Comparison of ENCODE assay signal across 1 cellular context in genomic region chr19:53365899-53366493, GRCh38.
TF ChIP-seq lines count a peak whose summit lies in the region.

No MANE protein-coding gene starts in this region.

TF ChIP-seq in GM12878, 131 proteins besides CTCF, POLR2A, EP300 and RAD21:
- TF ChIP-seq, protein P1, sequence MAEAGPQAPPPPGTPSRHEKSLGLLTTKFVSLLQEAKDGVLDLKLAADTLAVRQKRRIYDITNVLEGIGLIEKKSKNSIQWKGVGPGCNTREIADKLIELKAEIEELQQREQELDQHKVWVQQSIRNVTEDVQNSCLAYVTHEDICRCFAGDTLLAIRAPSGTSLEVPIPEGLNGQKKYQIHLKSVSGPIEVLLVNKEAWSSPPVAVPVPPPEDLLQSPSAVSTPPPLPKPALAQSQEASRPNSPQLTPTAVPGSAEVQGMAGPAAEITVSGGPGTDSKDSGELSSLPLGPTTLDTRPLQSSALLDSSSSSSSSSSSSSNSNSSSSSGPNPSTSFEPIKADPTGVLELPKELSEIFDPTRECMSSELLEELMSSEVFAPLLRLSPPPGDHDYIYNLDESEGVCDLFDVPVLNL (IDR thresholded peaks at IDR 0.05; ENCODE audit: low read depth, low read length): peak; percentile 85
- TF ChIP-seq BMI1 (IDR thresholded peaks at IDR 0.05; ENCODE audit: borderline replicate concordance): no peak
- TF ChIP-seq NKRF (conservative IDR thresholded peaks at IDR 0.05): 0 out of 2 replicates have a peak, but pooled peaks have one; percentile 21
- no peak for TF ChIP-seq RB1 (IDR thresholded peaks at IDR 0.05; ENCODE audit: borderline replicate concordance)
- TF ChIP-seq NBN (IDR thresholded peaks at IDR 0.05): peak; percentile 49; the same call in 1 of the 2 replicates
- 0 out of 3 replicates have a peak, but pooled peaks have one; percentile 3 for TF ChIP-seq POU2F2 (IDR thresholded peaks at IDR 0.05; ENCODE audit: borderline replicate concordance, low read depth, low read length)
- TF ChIP-seq, protein P2, sequence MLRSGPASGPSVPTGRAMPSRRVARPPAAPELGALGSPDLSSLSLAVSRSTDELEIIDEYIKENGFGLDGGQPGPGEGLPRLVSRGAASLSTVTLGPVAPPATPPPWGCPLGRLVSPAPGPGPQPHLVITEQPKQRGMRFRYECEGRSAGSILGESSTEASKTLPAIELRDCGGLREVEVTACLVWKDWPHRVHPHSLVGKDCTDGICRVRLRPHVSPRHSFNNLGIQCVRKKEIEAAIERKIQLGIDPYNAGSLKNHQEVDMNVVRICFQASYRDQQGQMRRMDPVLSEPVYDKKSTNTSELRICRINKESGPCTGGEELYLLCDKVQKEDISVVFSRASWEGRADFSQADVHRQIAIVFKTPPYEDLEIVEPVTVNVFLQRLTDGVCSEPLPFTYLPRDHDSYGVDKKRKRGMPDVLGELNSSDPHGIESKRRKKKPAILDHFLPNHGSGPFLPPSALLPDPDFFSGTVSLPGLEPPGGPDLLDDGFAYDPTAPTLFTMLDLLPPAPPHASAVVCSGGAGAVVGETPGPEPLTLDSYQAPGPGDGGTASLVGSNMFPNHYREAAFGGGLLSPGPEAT (IDR thresholded peaks at IDR 0.05; ENCODE audit: low read depth): 0 out of 2 replicates have a peak, but pooled peaks have one; percentile 36
- TF ChIP-seq ZNF622 (IDR thresholded peaks at IDR 0.05): no peak
